In the genomic region with DNA sequence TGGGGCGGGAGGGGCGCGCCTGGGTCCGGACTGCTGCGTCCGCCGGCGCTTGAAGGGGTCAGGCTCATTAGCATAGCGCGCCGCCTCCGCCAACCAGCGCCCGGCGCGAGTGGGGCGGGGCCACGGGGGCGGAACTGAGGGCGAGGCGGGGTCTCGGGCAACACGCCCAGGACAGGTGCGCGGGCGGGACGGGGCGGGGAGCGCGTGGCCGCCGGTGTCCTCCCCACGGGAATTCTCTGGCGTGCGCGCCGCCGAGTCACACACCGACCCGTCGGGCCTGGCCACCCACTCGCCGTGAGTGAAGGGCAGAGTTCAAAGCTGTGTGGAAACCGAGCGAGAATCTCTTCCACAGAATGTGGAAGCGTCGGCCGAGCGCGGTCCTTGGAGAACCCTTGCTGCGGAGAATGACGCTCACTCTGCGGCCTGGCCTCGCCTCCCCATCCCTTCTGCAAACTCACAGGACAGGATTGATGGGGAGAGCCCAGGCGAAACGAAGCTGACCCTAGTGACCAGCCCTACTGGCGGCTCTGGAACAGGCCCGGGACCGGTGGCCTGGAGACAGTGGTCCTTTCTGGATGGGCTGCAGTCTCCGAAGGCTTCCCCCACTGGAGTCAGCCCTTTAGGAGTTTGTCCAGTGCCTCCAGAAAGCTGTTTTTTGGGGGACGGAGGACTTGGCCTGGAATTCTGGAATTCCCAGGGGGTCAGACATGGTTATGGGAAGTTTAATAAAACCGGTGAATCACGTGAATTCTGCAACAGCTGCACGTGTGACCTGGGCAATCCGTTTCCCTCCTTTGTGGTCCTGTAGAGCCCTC, we compare ENCODE assay signal across 1 cellular context.
TF ChIP-seq lines count a peak whose summit lies in the region.

A gene (minus strand): TSS at position 69 of the 815 bp plus-strand sequence. CDS start 101 bp downstream, outside the sequence.

TF ChIP-seq in WTC11, 78 proteins besides CTCF, POLR2A, EP300 and RAD21 (continued from another document):
- TF ChIP-seq, protein P1, sequence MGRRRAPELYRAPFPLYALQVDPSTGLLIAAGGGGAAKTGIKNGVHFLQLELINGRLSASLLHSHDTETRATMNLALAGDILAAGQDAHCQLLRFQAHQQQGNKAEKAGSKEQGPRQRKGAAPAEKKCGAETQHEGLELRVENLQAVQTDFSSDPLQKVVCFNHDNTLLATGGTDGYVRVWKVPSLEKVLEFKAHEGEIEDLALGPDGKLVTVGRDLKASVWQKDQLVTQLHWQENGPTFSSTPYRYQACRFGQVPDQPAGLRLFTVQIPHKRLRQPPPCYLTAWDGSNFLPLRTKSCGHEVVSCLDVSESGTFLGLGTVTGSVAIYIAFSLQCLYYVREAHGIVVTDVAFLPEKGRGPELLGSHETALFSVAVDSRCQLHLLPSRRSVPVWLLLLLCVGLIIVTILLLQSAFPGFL (CRISPR knock-in tag; IDR thresholded peaks at IDR 0.05; ENCODE audit: borderline replicate concordance): peak; percentile 60; the same call in 1 of the 2 replicates
- TF ChIP-seq ESRRA (CRISPR knock-in tag; IDR thresholded peaks at IDR 0.05; ENCODE audit: borderline replicate concordance) (no peak), RELA (CRISPR knock-in tag; IDR thresholded peaks at IDR 0.05; ENCODE audit: borderline replicate concordance) (no peak; the same call in 1 of the 2 replicates), JAZF1 (CRISPR knock-in tag; IDR thresholded peaks at IDR 0.05) (no peak), ELF4 (CRISPR knock-in tag; IDR thresholded peaks at IDR 0.05; ENCODE audit: low read depth) (no peak), TEAD4 (CRISPR knock-in tag; IDR thresholded peaks at IDR 0.05) (no peak), FOXP1 (CRISPR knock-in tag; IDR thresholded peaks at IDR 0.05; ENCODE audit: borderline replicate concordance) (no peak), ETV6 (CRISPR knock-in tag; IDR thresholded peaks at IDR 0.05) (no peak), GABPB1 (CRISPR knock-in tag; IDR thresholded peaks at IDR 0.05) (no peak), MXD4 (CRISPR knock-in tag; IDR thresholded peaks at IDR 0.05; ENCODE audit: borderline replicate concordance) (no peak), FOXJ3 (CRISPR knock-in tag; IDR thresholded peaks at IDR 0.05; ENCODE audit: borderline replicate concordance) (no peak), KAT7 (CRISPR knock-in tag; IDR thresholded peaks at IDR 0.05; ENCODE audit: borderline replicate concordance) (no peak), CREM (CRISPR knock-in tag; IDR thresholded peaks at IDR 0.05) (0 out of 2 replicates have a peak, but pooled peaks have one; percentile 47), CREB1 (CRISPR knock-in tag; IDR thresholded peaks at IDR 0.05) (peak; percentile 62; the same call in 1 of the 2 replicates), HMGA2 (CRISPR knock-in tag; IDR thresholded peaks at IDR 0.05) (no peak)
- TF ChIP-seq, protein P2, sequence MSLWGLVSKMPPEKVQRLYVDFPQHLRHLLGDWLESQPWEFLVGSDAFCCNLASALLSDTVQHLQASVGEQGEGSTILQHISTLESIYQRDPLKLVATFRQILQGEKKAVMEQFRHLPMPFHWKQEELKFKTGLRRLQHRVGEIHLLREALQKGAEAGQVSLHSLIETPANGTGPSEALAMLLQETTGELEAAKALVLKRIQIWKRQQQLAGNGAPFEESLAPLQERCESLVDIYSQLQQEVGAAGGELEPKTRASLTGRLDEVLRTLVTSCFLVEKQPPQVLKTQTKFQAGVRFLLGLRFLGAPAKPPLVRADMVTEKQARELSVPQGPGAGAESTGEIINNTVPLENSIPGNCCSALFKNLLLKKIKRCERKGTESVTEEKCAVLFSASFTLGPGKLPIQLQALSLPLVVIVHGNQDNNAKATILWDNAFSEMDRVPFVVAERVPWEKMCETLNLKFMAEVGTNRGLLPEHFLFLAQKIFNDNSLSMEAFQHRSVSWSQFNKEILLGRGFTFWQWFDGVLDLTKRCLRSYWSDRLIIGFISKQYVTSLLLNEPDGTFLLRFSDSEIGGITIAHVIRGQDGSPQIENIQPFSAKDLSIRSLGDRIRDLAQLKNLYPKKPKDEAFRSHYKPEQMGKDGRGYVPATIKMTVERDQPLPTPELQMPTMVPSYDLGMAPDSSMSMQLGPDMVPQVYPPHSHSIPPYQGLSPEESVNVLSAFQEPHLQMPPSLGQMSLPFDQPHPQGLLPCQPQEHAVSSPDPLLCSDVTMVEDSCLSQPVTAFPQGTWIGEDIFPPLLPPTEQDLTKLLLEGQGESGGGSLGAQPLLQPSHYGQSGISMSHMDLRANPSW (CRISPR knock-in tag; conservative IDR thresholded peaks at IDR 0.05; ENCODE audit: low read depth): no peak
- TF ChIP-seq, protein P3, sequence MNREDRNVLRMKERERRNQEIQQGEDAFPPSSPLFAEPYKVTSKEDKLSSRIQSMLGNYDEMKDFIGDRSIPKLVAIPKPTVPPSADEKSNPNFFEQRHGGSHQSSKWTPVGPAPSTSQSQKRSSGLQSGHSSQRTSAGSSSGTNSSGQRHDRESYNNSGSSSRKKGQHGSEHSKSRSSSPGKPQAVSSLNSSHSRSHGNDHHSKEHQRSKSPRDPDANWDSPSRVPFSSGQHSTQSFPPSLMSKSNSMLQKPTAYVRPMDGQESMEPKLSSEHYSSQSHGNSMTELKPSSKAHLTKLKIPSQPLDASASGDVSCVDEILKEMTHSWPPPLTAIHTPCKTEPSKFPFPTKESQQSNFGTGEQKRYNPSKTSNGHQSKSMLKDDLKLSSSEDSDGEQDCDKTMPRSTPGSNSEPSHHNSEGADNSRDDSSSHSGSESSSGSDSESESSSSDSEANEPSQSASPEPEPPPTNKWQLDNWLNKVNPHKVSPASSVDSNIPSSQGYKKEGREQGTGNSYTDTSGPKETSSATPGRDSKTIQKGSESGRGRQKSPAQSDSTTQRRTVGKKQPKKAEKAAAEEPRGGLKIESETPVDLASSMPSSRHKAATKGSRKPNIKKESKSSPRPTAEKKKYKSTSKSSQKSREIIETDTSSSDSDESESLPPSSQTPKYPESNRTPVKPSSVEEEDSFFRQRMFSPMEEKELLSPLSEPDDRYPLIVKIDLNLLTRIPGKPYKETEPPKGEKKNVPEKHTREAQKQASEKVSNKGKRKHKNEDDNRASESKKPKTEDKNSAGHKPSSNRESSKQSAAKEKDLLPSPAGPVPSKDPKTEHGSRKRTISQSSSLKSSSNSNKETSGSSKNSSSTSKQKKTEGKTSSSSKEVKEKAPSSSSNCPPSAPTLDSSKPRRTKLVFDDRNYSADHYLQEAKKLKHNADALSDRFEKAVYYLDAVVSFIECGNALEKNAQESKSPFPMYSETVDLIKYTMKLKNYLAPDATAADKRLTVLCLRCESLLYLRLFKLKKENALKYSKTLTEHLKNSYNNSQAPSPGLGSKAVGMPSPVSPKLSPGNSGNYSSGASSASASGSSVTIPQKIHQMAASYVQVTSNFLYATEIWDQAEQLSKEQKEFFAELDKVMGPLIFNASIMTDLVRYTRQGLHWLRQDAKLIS (CRISPR knock-in tag; IDR thresholded peaks at IDR 0.05; ENCODE audit: borderline replicate concordance): no peak
- TF ChIP-seq, protein P4, sequence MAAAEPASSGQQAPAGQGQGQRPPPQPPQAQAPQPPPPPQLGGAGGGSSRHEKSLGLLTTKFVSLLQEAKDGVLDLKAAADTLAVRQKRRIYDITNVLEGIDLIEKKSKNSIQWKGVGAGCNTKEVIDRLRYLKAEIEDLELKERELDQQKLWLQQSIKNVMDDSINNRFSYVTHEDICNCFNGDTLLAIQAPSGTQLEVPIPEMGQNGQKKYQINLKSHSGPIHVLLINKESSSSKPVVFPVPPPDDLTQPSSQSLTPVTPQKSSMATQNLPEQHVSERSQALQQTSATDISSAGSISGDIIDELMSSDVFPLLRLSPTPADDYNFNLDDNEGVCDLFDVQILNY (CRISPR knock-in tag; IDR thresholded peaks at IDR 0.05): peak; percentile 61; the same call in 1 of the 2 replicates
- TF ChIP-seq, protein P5, sequence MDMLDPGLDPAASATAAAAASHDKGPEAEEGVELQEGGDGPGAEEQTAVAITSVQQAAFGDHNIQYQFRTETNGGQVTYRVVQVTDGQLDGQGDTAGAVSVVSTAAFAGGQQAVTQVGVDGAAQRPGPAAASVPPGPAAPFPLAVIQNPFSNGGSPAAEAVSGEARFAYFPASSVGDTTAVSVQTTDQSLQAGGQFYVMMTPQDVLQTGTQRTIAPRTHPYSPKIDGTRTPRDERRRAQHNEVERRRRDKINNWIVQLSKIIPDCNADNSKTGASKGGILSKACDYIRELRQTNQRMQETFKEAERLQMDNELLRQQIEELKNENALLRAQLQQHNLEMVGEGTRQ (CRISPR knock-in tag; IDR thresholded peaks at IDR 0.05): no peak
- TF ChIP-seq, protein P6, sequence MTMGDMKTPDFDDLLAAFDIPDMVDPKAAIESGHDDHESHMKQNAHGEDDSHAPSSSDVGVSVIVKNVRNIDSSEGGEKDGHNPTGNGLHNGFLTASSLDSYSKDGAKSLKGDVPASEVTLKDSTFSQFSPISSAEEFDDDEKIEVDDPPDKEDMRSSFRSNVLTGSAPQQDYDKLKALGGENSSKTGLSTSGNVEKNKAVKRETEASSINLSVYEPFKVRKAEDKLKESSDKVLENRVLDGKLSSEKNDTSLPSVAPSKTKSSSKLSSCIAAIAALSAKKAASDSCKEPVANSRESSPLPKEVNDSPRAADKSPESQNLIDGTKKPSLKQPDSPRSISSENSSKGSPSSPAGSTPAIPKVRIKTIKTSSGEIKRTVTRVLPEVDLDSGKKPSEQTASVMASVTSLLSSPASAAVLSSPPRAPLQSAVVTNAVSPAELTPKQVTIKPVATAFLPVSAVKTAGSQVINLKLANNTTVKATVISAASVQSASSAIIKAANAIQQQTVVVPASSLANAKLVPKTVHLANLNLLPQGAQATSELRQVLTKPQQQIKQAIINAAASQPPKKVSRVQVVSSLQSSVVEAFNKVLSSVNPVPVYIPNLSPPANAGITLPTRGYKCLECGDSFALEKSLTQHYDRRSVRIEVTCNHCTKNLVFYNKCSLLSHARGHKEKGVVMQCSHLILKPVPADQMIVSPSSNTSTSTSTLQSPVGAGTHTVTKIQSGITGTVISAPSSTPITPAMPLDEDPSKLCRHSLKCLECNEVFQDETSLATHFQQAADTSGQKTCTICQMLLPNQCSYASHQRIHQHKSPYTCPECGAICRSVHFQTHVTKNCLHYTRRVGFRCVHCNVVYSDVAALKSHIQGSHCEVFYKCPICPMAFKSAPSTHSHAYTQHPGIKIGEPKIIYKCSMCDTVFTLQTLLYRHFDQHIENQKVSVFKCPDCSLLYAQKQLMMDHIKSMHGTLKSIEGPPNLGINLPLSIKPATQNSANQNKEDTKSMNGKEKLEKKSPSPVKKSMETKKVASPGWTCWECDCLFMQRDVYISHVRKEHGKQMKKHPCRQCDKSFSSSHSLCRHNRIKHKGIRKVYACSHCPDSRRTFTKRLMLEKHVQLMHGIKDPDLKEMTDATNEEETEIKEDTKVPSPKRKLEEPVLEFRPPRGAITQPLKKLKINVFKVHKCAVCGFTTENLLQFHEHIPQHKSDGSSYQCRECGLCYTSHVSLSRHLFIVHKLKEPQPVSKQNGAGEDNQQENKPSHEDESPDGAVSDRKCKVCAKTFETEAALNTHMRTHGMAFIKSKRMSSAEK (CRISPR knock-in tag; IDR thresholded peaks at IDR 0.05; ENCODE audit: borderline replicate concordance): no peak
